In genomic region chr15:65910341-65910740, GRCh38 we compare ENCODE assay signal across 30 cellular contexts.
"Had no signal": no experiment of that assay in that cellular context is flagged by ENCODE, and none has a peak within 500 bp of the region (broad histone marks: within the 10 kb centered on the region; RNA-seq: fewer than 3 reads in every experiment).

No MANE protein-coding gene starts in this region.

- H3K4me1 Mint-ChIP-seq: activated CD4-positive, alpha-beta memory T cell treated with anti-CD3 and anti-CD28 coated beads, Interleukin-2, amount 10 ng/mL, durations not matched to agents 7 days and 5 days; activated CD4-positive, alpha-beta T cell treated with anti-CD3 and anti-CD28 coated beads, Interleukin-2, amount 10 ng/mL, durations not matched to agents 7 days and 5 days; activated naive CD4-positive, alpha-beta T cell treated with anti-CD3 and anti-CD28 coated beads, Interleukin-2, amount 50 U/mL, for 24 hours; activated naive CD8-positive, alpha-beta T cell treated with anti-CD3 and anti-CD28 coated beads for 36 hours; activated naive CD8-positive, alpha-beta T cell treated with anti-CD3 and anti-CD28 coated beads, Interleukin-2, amount 50 U/mL, for 24 hours had no signal

- DNase-seq: activated CD4-positive, alpha-beta memory T cell treated with anti-CD3 and anti-CD28 coated beads, Interleukin-2, amount 10 ng/mL, durations not matched to agents 7 days and 5 days; activated CD4-positive, alpha-beta T cell treated with anti-CD3 and anti-CD28 coated beads for 1 hour; activated CD4-positive, alpha-beta T cell treated with anti-CD3 and anti-CD28 coated beads for 4 hours; activated CD4-positive, alpha-beta T cell treated with anti-CD3 and anti-CD28 coated beads, Interleukin-2, amount 10 ng/mL, durations not matched to agents 7 days and 5 days; activated CD4-positive, alpha-beta T cell treated with anti-CD3 and anti-CD28 coated beads, Interleukin-2, amount 50 U/mL, for 4 hours; activated CD8-positive, alpha-beta memory T cell treated with anti-CD3 and anti-CD28 coated beads, Interleukin-2, amount 50 U/mL, for 4 hours; activated naive CD4-positive, alpha-beta T cell treated with anti-CD3 and anti-CD28 coated beads for 36 hours; activated naive CD8-positive, alpha-beta T cell treated with anti-CD3 and anti-CD28 coated beads for 36 hours; activated naive CD8-positive, alpha-beta T cell treated with anti-CD3 and anti-CD28 coated beads, Interleukin-2, amount 50 U/mL, for 24 hours; activated T-cell treated with anti-CD3 and anti-CD28 coated beads, Interleukin-2, amount 50 U/mL, for 1 hour; activated T-cell treated with anti-CD3 and anti-CD28 coated beads, Interleukin-2, amount 50 U/mL, for 48 hours; amygdala; aorta; body of pancreas; caudate nucleus; effector CD4-positive, alpha-beta T cell; effector memory CD8-positive, alpha-beta T cell; erythroblast; foreskin keratinocyte; gastrocnemius medialis; glutamatergic neuron; heart left ventricle; T-helper 2 cell had no signal

- H3K27ac ChIP-seq: adrenal gland, body of pancreas, esophagus muscularis mucosa, foreskin keratinocyte, gastrocnemius medialis, heart left ventricle, VCaP had no signal

- H3K27me3 ChIP-seq: adrenal gland, body of pancreas, esophagus muscularis mucosa, foreskin keratinocyte, gastrocnemius medialis, heart left ventricle had no signal

- ATAC-seq: activated naive CD8-positive, alpha-beta T cell treated with anti-CD3 and anti-CD28 coated beads, Interleukin-2, amount 50 U/mL, for 24 hours; body of pancreas; effector memory CD8-positive, alpha-beta T cell; foreskin keratinocyte; gastrocnemius medialis; heart left ventricle; WTC11 had no signal

- H3K4me3 Mint-ChIP-seq: activated CD4-positive, alpha-beta memory T cell treated with anti-CD3 and anti-CD28 coated beads, Interleukin-2, amount 10 ng/mL, durations not matched to agents 7 days and 5 days; activated CD4-positive, alpha-beta T cell treated with anti-CD3 and anti-CD28 coated beads, Interleukin-2, amount 10 ng/mL, durations not matched to agents 7 days and 5 days; activated naive CD4-positive, alpha-beta T cell treated with anti-CD3 and anti-CD28 coated beads for 36 hours; activated naive CD4-positive, alpha-beta T cell treated with anti-CD3 and anti-CD28 coated beads, Interleukin-2, amount 50 U/mL, for 24 hours; activated naive CD8-positive, alpha-beta T cell treated with anti-CD3 and anti-CD28 coated beads for 36 hours; activated naive CD8-positive, alpha-beta T cell treated with anti-CD3 and anti-CD28 coated beads, Interleukin-2, amount 50 U/mL, for 24 hours; activated T-helper 1 cell treated with anti-CD3 and anti-CD28 coated beads, Interleukin-12 subunit alpha, Interleukin-12 subunit beta, Interleukin-2, Interleukin-4 antibody, amounts not matched to agents 30 ng/mL and 10 ng/mL and 1 ng/mL, durations not matched to agents 14 hours and 24 hours and 36 hours; dendritic cell treated with granulocyte-macrophage colony-stimulating factor and Interleukin-4, amounts not matched to agents 40 ng/mL and 50 ng/mL, for 4 days; effector memory CD8-positive, alpha-beta T cell; WTC11 had no signal

- H3K27ac Mint-ChIP-seq: activated CD4-positive, alpha-beta memory T cell treated with anti-CD3 and anti-CD28 coated beads, Interleukin-2, amount 10 ng/mL, durations not matched to agents 7 days and 5 days; activated CD4-positive, alpha-beta T cell treated with anti-CD3 and anti-CD28 coated beads, Interleukin-2, amount 10 ng/mL, durations not matched to agents 7 days and 5 days; activated naive CD4-positive, alpha-beta T cell treated with anti-CD3 and anti-CD28 coated beads for 36 hours; activated naive CD4-positive, alpha-beta T cell treated with anti-CD3 and anti-CD28 coated beads, Interleukin-2, amount 50 U/mL, for 24 hours; activated naive CD8-positive, alpha-beta T cell treated with anti-CD3 and anti-CD28 coated beads for 36 hours; activated naive CD8-positive, alpha-beta T cell treated with anti-CD3 and anti-CD28 coated beads, Interleukin-2, amount 50 U/mL, for 24 hours; activated T-helper 1 cell treated with anti-CD3 and anti-CD28 coated beads, Interleukin-12 subunit alpha, Interleukin-12 subunit beta, Interleukin-2, Interleukin-4 antibody, amounts not matched to agents 30 ng/mL and 10 ng/mL and 1 ng/mL, durations not matched to agents 14 hours and 24 hours and 36 hours; dendritic cell treated with granulocyte-macrophage colony-stimulating factor and Interleukin-4, amounts not matched to agents 40 ng/mL and 50 ng/mL, for 4 days; effector memory CD8-positive, alpha-beta T cell; WTC11 had no signal

- H3K9me3 ChIP-seq: adrenal gland, body of pancreas, esophagus muscularis mucosa, gastrocnemius medialis, heart left ventricle had no signal

- H3K4me3 ChIP-seq: adrenal gland, body of pancreas, esophagus muscularis mucosa, gastrocnemius medialis, heart left ventricle had no signal

- H3K4me1 ChIP-seq: esophagus muscularis mucosa, foreskin keratinocyte, heart left ventricle had no signal

- H3K9me3 Mint-ChIP-seq: activated CD4-positive, alpha-beta memory T cell treated with anti-CD3 and anti-CD28 coated beads, Interleukin-2, amount 10 ng/mL, durations not matched to agents 7 days and 5 days; activated CD4-positive, alpha-beta T cell treated with anti-CD3 and anti-CD28 coated beads, Interleukin-2, amount 10 ng/mL, durations not matched to agents 7 days and 5 days; activated naive CD4-positive, alpha-beta T cell treated with anti-CD3 and anti-CD28 coated beads for 36 hours; activated naive CD4-positive, alpha-beta T cell treated with anti-CD3 and anti-CD28 coated beads, Interleukin-2, amount 50 U/mL, for 24 hours; activated naive CD8-positive, alpha-beta T cell treated with anti-CD3 and anti-CD28 coated beads for 36 hours; activated naive CD8-positive, alpha-beta T cell treated with anti-CD3 and anti-CD28 coated beads, Interleukin-2, amount 50 U/mL, for 24 hours; activated T-helper 1 cell treated with anti-CD3 and anti-CD28 coated beads, Interleukin-12 subunit alpha, Interleukin-12 subunit beta, Interleukin-2, Interleukin-4 antibody, amounts not matched to agents 30 ng/mL and 10 ng/mL and 1 ng/mL, durations not matched to agents 14 hours and 24 hours and 36 hours; dendritic cell treated with granulocyte-macrophage colony-stimulating factor and Interleukin-4, amounts not matched to agents 40 ng/mL and 50 ng/mL, for 4 days; effector memory CD8-positive, alpha-beta T cell; WTC11 had no signal

- H3K27me3 Mint-ChIP-seq: activated CD4-positive, alpha-beta memory T cell treated with anti-CD3 and anti-CD28 coated beads, Interleukin-2, amount 10 ng/mL, durations not matched to agents 7 days and 5 days; activated CD4-positive, alpha-beta T cell treated with anti-CD3 and anti-CD28 coated beads, Interleukin-2, amount 10 ng/mL, durations not matched to agents 7 days and 5 days; activated naive CD4-positive, alpha-beta T cell treated with anti-CD3 and anti-CD28 coated beads, Interleukin-2, amount 50 U/mL, for 24 hours; activated naive CD8-positive, alpha-beta T cell treated with anti-CD3 and anti-CD28 coated beads for 36 hours; activated naive CD8-positive, alpha-beta T cell treated with anti-CD3 and anti-CD28 coated beads, Interleukin-2, amount 50 U/mL, for 24 hours; dendritic cell treated with granulocyte-macrophage colony-stimulating factor and Interleukin-4, amounts not matched to agents 40 ng/mL and 50 ng/mL, for 4 days; effector memory CD8-positive, alpha-beta T cell had no signal
